In genomic region chr5:127386557-127386956, GRCh38 we compare ENCODE assay signal across 25 cellular contexts.
DNase-seq lines count a peak whose midpoint lies in the region; ATAC-seq and TF ChIP-seq lines count a peak whose summit lies in the region.
"Had no signal": no experiment of that assay in that cellular context is flagged by ENCODE, and none has a peak within 500 bp of the region (broad histone marks: within the 10 kb centered on the region; RNA-seq: fewer than 3 reads in every experiment).

No MANE protein-coding gene starts in this region.

- no peaks in the 10 kb centered on the region for H3K27me3 Mint-ChIP-seq in MCF 10A (ENCODE audit: insufficient read depth, unreplicated experiment)
- H3K27me3 Mint-ChIP-seq: progenitor cell of endocrine pancreas had no signal

- H3K9me3 Mint-ChIP-seq in MCF 10A (ENCODE audit: unreplicated experiment): no peaks in the 10 kb centered on the region
- H3K9me3 Mint-ChIP-seq: activated B cell treated with CpG ODN at 0.5 μM for 24 hours, immature natural killer cell, naive B cell had no signal

- POLR2A ChIA-PET in MCF 10A (lab: Yijun Ruan, JAX): no interaction called here

- TF ChIP-seq POLR2A in breast epithelium (IDR thresholded peaks at IDR 0.05): no peak

- H3K4me3 Mint-ChIP-seq in MCF 10A (ENCODE audit: unreplicated experiment): no peak overlapping the region
- H3K4me3 Mint-ChIP-seq: activated B cell treated with CpG ODN at 0.5 μM for 24 hours; activated CD8-positive, alpha-beta T cell treated with anti-CD3 and anti-CD28 coated beads, Interleukin-2, amount 10 ng/mL, durations not matched to agents 7 days and 5 days; activated naive CD8-positive, alpha-beta T cell; CD4-positive, alpha-beta memory T cell; immature natural killer cell; naive B cell; stimulated activated naive B cell treated with anti-CD40 and anti-IgM and Interleukin-4, amounts not matched to agents 10 μg/mL and 1 μg/mL and 100 μg/mL, for 72 hours had no signal

- CTCF ChIA-PET in MCF 10A (lab: Yijun Ruan, JAX): no interaction called here

- in situ Hi-C loops in astrocyte of the spinal cord (cut with HindIII; ENCODE audit: low sequenced_read_pairs): no loop called here

- no peaks in the 10 kb centered on the region for H3K4me1 ChIP-seq in breast epithelium
- H3K4me1 ChIP-seq in effector memory CD4-positive, alpha-beta T cell (ENCODE audit: control insufficient read depth, insufficient read depth, low read length, poor library complexity, severe bottlenecking): no peaks in the 10 kb centered on the region
- H3K4me1 ChIP-seq: thyroid gland had no signal

- peaks cover 10% of the 10 kb centered on the region for H3K4me1 Mint-ChIP-seq in MCF 10A (ENCODE audit: insufficient read depth, unreplicated experiment)
- H3K4me1 Mint-ChIP-seq: activated B cell treated with CpG ODN at 0.5 μM for 24 hours; CD4-positive, alpha-beta memory T cell; immature natural killer cell; naive B cell; stimulated activated naive B cell treated with anti-CD40 and anti-IgM and Interleukin-4, amounts not matched to agents 10 μg/mL and 1 μg/mL and 100 μg/mL, for 72 hours had no signal

- H3K4me3 ChIP-seq in breast epithelium (no peak overlapping the region), astrocyte of the spinal cord (ENCODE audit: low read depth, low read length) (no peak overlapping the region)
- no peak overlapping the region for H3K4me3 ChIP-seq in effector memory CD4-positive, alpha-beta T cell (ENCODE audit: insufficient read depth, low read depth, low read length, poor library complexity, severe bottlenecking)
- H3K4me3 ChIP-seq: lung, thyroid gland had no signal

- DNase-seq in MCF 10A (ENCODE audit: unreplicated experiment): peak; percentile 71
- no peak for DNase-seq in breast epithelium (ENCODE audit: low spot score in 2 of 2)
- peak; percentile 82 for DNase-seq in astrocyte of the spinal cord (ENCODE audit: low read depth, low spot score)
- peak; percentile 12 for DNase-seq in fibroblast of the conjunctiva (ENCODE audit: low read depth)
- DNase-seq in germinal center (ENCODE audit: low spot score): no peak
- DNase-seq in effector memory CD4-positive, alpha-beta T cell: no peak
- DNase-seq in posterior vena cava (ENCODE audit: low spot score): no peak
- DNase-seq: 8988T; activated B cell treated with CpG ODN at 0.5 μM for 24 hours; activated CD8-positive, alpha-beta T cell treated with anti-CD3 and anti-CD28 coated beads, Interleukin-2, amount 10 ng/mL, durations not matched to agents 7 days and 5 days; activated T-cell treated with anti-CD3 and anti-CD28 coated beads, Interleukin-2, amount 50 U/mL, for 48 hours; CD4-positive, alpha-beta memory T cell; cerebellar nuclear complex; DND-41; immature natural killer cell; naive B cell; NCI-H2029; NCI-H446 treated with DMSO at 0.1 percent for 48 hours; Right ventricle myocardium superior; stimulated activated naive B cell treated with anti-CD40 and anti-IgM and Interleukin-4, amounts not matched to agents 10 μg/mL and 1 μg/mL and 100 μg/mL, for 72 hours; thyroid gland had no signal

- no peak overlapping the region for H3K27ac ChIP-seq in breast epithelium
- no peak overlapping the region for H3K27ac ChIP-seq in effector memory CD4-positive, alpha-beta T cell (ENCODE audit: insufficient read depth, low read length, poor library complexity, severe bottlenecking)
- H3K27ac ChIP-seq: thyroid gland had no signal

- no TSS peak for BruUV-seq in MCF 10A (replicated peaks; lab: Mats Ljungman, UMichigan)

- no peaks in the 10 kb centered on the region for H3K36me3 ChIP-seq in breast epithelium
- H3K36me3 ChIP-seq in effector memory CD4-positive, alpha-beta T cell (ENCODE audit: control insufficient read depth, insufficient read depth, low read length): no peaks in the 10 kb centered on the region
- H3K36me3 ChIP-seq: thyroid gland had no signal

- no peaks in the 10 kb centered on the region for H3K27me3 ChIP-seq in breast epithelium
- H3K27me3 ChIP-seq in effector memory CD4-positive, alpha-beta T cell (replicated peaks; ENCODE audit: control insufficient read depth, insufficient read depth, low read length, poor library complexity, severe bottlenecking): no peaks in the 10 kb centered on the region
- H3K27me3 ChIP-seq: thyroid gland had no signal

- H3K36me3 Mint-ChIP-seq in MCF 10A (ENCODE audit: insufficient read depth, unreplicated experiment): peaks cover 4% of the 10 kb centered on the region
- H3K36me3 Mint-ChIP-seq: activated naive CD8-positive, alpha-beta T cell; CD4-positive, alpha-beta memory T cell; immature natural killer cell; naive B cell; stimulated activated naive B cell treated with anti-CD40 and anti-IgM and Interleukin-4, amounts not matched to agents 10 μg/mL and 1 μg/mL and 100 μg/mL, for 72 hours had no signal

- no peak for TF ChIP-seq CTCF in MCF 10A (IDR thresholded peaks at IDR 0.05; ENCODE audit: unreplicated experiment)
- TF ChIP-seq CTCF in breast epithelium (IDR thresholded peaks at IDR 0.05): no peak
- no peak for TF ChIP-seq CTCF in astrocyte of the spinal cord (IDR thresholded peaks at IDR 0.05; ENCODE audit: low read depth, low read length)

- no peak for ATAC-seq in SK-N-SH treated with all-trans-retinoic acid at 6 μM for 48 hours
- ATAC-seq: activated CD8-positive, alpha-beta T cell treated with anti-CD3 and anti-CD28 coated beads, Interleukin-2, amount 10 ng/mL, durations not matched to agents 7 days and 5 days; stimulated activated naive B cell treated with anti-CD40 and anti-IgM and Interleukin-4, amounts not matched to agents 10 μg/mL and 1 μg/mL and 100 μg/mL, for 72 hours had no signal

- intact Hi-C loops in MCF 10A (cut with micrococcal nuclease) (no loop called here), breast epithelium (cut with DNase I; ENCODE audit: low total_unique reads) (no loop called here), posterior vena cava (cut with DNase I) (no loop called here)

- no peaks in the 10 kb centered on the region for H3K9me3 ChIP-seq in breast epithelium
- H3K9me3 ChIP-seq in effector memory CD4-positive, alpha-beta T cell (ENCODE audit: control insufficient read depth, low read length): no peaks in the 10 kb centered on the region
- H3K9me3 ChIP-seq: thyroid gland had no signal

- H3K27ac Mint-ChIP-seq in MCF 10A (ENCODE audit: low read depth, unreplicated experiment): peak overlapping the region; percentile 62
- H3K27ac Mint-ChIP-seq: activated B cell treated with CpG ODN at 0.5 μM for 24 hours; activated CD8-positive, alpha-beta T cell treated with anti-CD3 and anti-CD28 coated beads, Interleukin-2, amount 10 ng/mL, durations not matched to agents 7 days and 5 days; activated naive CD8-positive, alpha-beta T cell; CD4-positive, alpha-beta memory T cell; immature natural killer cell; naive B cell; stimulated activated naive B cell treated with anti-CD40 and anti-IgM and Interleukin-4, amounts not matched to agents 10 μg/mL and 1 μg/mL and 100 μg/mL, for 72 hours had no signal

TF ChIP-seq in SK-N-SH treated with all-trans-retinoic acid at 6 μM for 48 hours, 23 proteins besides CTCF, POLR2A, EP300 and RAD21:
- TF ChIP-seq ZC3H10 (CRISPR knock-in tag; IDR thresholded peaks at IDR 0.05): no peak
- TF ChIP-seq GLIS3 (CRISPR knock-in tag; IDR thresholded peaks at IDR 0.05): no peak
- TF ChIP-seq, protein P1, sequence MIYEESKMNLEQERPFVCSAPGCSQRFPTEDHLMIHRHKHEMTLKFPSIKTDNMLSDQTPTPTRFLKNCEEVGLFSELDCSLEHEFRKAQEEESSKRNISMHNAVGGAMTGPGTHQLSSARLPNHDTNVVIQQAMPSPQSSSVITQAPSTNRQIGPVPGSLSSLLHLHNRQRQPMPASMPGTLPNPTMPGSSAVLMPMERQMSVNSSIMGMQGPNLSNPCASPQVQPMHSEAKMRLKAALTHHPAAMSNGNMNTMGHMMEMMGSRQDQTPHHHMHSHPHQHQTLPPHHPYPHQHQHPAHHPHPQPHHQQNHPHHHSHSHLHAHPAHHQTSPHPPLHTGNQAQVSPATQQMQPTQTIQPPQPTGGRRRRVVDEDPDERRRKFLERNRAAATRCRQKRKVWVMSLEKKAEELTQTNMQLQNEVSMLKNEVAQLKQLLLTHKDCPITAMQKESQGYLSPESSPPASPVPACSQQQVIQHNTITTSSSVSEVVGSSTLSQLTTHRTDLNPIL (CRISPR knock-in tag; IDR thresholded peaks at IDR 0.05; ENCODE audit: low read depth): no peak
- TF ChIP-seq BACH2 (CRISPR knock-in tag; IDR thresholded peaks at IDR 0.05; ENCODE audit: borderline replicate concordance): no peak
- TF ChIP-seq ZNF8 (CRISPR knock-in tag; IDR thresholded peaks at IDR 0.05): no peak
- no peak for TF ChIP-seq POU6F1 (CRISPR knock-in tag; IDR thresholded peaks at IDR 0.05; ENCODE audit: borderline replicate concordance, low read depth)
- no peak for TF ChIP-seq CSRNP3 (CRISPR knock-in tag; IDR thresholded peaks at IDR 0.05)
- TF ChIP-seq RARB (CRISPR knock-in tag; IDR thresholded peaks at IDR 0.05): no peak
- no peak for TF ChIP-seq TCF4 (CRISPR knock-in tag; IDR thresholded peaks at IDR 0.05; ENCODE audit: borderline replicate concordance)

Comparison
In these comparisons a context has a peak if more than half of its experiments do, and no peak if none do; other contexts are left out.
1. DNase-seq: peak in MCF 10A (single experiment), astrocyte of the spinal cord (single experiment) and fibroblast of the conjunctiva (single experiment); none in breast epithelium (0 of 2), germinal center (single experiment), effector memory CD4-positive, alpha-beta T cell (0 of 3) and posterior vena cava (single experiment).